30 cellular contexts compared by ENCODE assay signal in genomic region chr2:5494212-5494611, GRCh38.
"Had no signal": no experiment of that assay in that cellular context is flagged by ENCODE, and none has a peak within 500 bp of the region (broad histone marks: within the 10 kb centered on the region; RNA-seq: fewer than 3 reads in every experiment).

No MANE protein-coding gene starts in this region.

- H3K4me1 Mint-ChIP-seq: activated CD4-positive, alpha-beta T cell treated with anti-CD3 and anti-CD28 coated beads for 36 hours; activated CD4-positive, alpha-beta T cell treated with anti-CD3 and anti-CD28 coated beads, Interleukin-2, amount 10 ng/mL, durations not matched to agents 7 days and 5 days; activated naive CD4-positive, alpha-beta T cell treated with anti-CD3 and anti-CD28 coated beads, Interleukin-2, amount 50 U/mL, for 24 hours; WTC11 had no signal

- H3K27me3 ChIP-seq: adrenal gland, body of pancreas had no signal

- H3K36me3 ChIP-seq: adrenal gland, SJCRH30 had no signal

- H3K36me3 Mint-ChIP-seq: activated naive CD4-positive, alpha-beta T cell treated with anti-CD3 and anti-CD28 coated beads, Interleukin-2, amount 50 U/mL, for 24 hours had no signal

- H3K27me3 Mint-ChIP-seq: activated CD4-positive, alpha-beta T cell treated with anti-CD3 and anti-CD28 coated beads for 36 hours; activated CD4-positive, alpha-beta T cell treated with anti-CD3 and anti-CD28 coated beads, Interleukin-2, amount 10 ng/mL, durations not matched to agents 7 days and 5 days; activated naive CD4-positive, alpha-beta T cell treated with anti-CD3 and anti-CD28 coated beads, Interleukin-2, amount 50 U/mL, for 24 hours; activated T-cell treated with anti-CD3 and anti-CD28 coated beads, Interleukin-2, amount 50 U/mL, for 24 hours had no signal

- H3K4me1 ChIP-seq: adrenal gland, body of pancreas, SJCRH30 had no signal

- H3K27ac Mint-ChIP-seq: activated CD4-positive, alpha-beta T cell treated with anti-CD3 and anti-CD28 coated beads for 36 hours; activated CD4-positive, alpha-beta T cell treated with anti-CD3 and anti-CD28 coated beads, Interleukin-2, amount 10 ng/mL, durations not matched to agents 7 days and 5 days; activated CD8-positive, alpha-beta T cell treated with anti-CD3 and anti-CD28 coated beads, Interleukin-2, amount 10 ng/mL, durations not matched to agents 7 days and 5 days; activated naive CD4-positive, alpha-beta T cell treated with anti-CD3 and anti-CD28 coated beads, Interleukin-2, amount 50 U/mL, for 24 hours; activated T-cell treated with anti-CD3 and anti-CD28 coated beads, Interleukin-2, amount 50 U/mL, for 24 hours; activated T-helper 2 cell treated with anti-CD3 and anti-CD28 coated beads, Interferon-gamma antibody, Interleukin-2, Interleukin-4, amounts not matched to agents 10 μg/mL and 5 μg/mL and 100 μg/mL, durations not matched to agents 14 hours and 24 hours and 36 hours; WTC11 had no signal

- H3K27ac ChIP-seq: adrenal gland, body of pancreas, SJCRH30, SK-N-MC had no signal

- H3K4me3 Mint-ChIP-seq: activated CD4-positive, alpha-beta T cell treated with anti-CD3 and anti-CD28 coated beads for 36 hours; activated CD4-positive, alpha-beta T cell treated with anti-CD3 and anti-CD28 coated beads, Interleukin-2, amount 10 ng/mL, durations not matched to agents 7 days and 5 days; activated CD8-positive, alpha-beta T cell treated with anti-CD3 and anti-CD28 coated beads, Interleukin-2, amount 10 ng/mL, durations not matched to agents 7 days and 5 days; activated naive CD4-positive, alpha-beta T cell treated with anti-CD3 and anti-CD28 coated beads, Interleukin-2, amount 50 U/mL, for 24 hours; activated T-cell treated with anti-CD3 and anti-CD28 coated beads, Interleukin-2, amount 50 U/mL, for 24 hours; WTC11 had no signal

- H3K9me3 Mint-ChIP-seq: activated CD4-positive, alpha-beta T cell treated with anti-CD3 and anti-CD28 coated beads, Interleukin-2, amount 10 ng/mL, durations not matched to agents 7 days and 5 days; activated naive CD4-positive, alpha-beta T cell treated with anti-CD3 and anti-CD28 coated beads, Interleukin-2, amount 50 U/mL, for 24 hours; activated T-cell treated with anti-CD3 and anti-CD28 coated beads, Interleukin-2, amount 50 U/mL, for 24 hours; activated T-helper 2 cell treated with anti-CD3 and anti-CD28 coated beads, Interferon-gamma antibody, Interleukin-2, Interleukin-4, amounts not matched to agents 10 μg/mL and 5 μg/mL and 100 μg/mL, durations not matched to agents 14 hours and 24 hours and 36 hours had no signal

- H3K4me3 ChIP-seq: adrenal gland, body of pancreas, SJCRH30, SK-N-MC had no signal

- H3K9me3 ChIP-seq: adrenal gland, body of pancreas had no signal

- DNase-seq: activated CD4-positive, alpha-beta T cell treated with anti-CD3 and anti-CD28 coated beads for 36 hours; activated CD4-positive, alpha-beta T cell treated with anti-CD3 and anti-CD28 coated beads, Interleukin-2, amount 10 ng/mL, durations not matched to agents 7 days and 5 days; activated CD4-positive, alpha-beta T cell treated with anti-CD3 and anti-CD28 coated beads, Interleukin-2, amount 50 U/mL, for 48 hours; activated CD8-positive, alpha-beta T cell treated with anti-CD3 and anti-CD28 coated beads, Interleukin-2, amount 10 ng/mL, durations not matched to agents 7 days and 5 days; activated gamma-delta T cell; activated naive CD4-positive, alpha-beta T cell treated with Interleukin-2 at 50 U/mL for 16 hours; activated T-cell treated with anti-CD3 and anti-CD28 coated beads, Interleukin-2, amount 50 U/mL, for 24 hours; adrenal gland; body of pancreas; caudate nucleus; cerebellar nuclear complex; Karpas-422; NCI-H1105; NCI-H1417 treated with DMSO at 0.1 percent for 48 hours; NCI-H187 treated with DMSO at 0.1 percent for 48 hours; NCI-H2081; NCI-H2171 treated with DMSO at 0.1 percent for 48 hours; NCI-H2227 treated with DMSO at 0.1 percent for 48 hours; NCI-H446; NCI-H510A treated with DMSO at 0.1 percent for 48 hours; NCI-H69; NCI-H82; SHP77; T1000 had no signal

- ATAC-seq: activated CD4-positive, alpha-beta T cell treated with anti-CD3 and anti-CD28 coated beads for 36 hours; activated CD8-positive, alpha-beta T cell treated with anti-CD3 and anti-CD28 coated beads, Interleukin-2, amount 10 ng/mL, durations not matched to agents 7 days and 5 days; body of pancreas; Panc1; WTC11 had no signal
